12 cellular contexts compared by ENCODE assay signal in the genomic region with DNA sequence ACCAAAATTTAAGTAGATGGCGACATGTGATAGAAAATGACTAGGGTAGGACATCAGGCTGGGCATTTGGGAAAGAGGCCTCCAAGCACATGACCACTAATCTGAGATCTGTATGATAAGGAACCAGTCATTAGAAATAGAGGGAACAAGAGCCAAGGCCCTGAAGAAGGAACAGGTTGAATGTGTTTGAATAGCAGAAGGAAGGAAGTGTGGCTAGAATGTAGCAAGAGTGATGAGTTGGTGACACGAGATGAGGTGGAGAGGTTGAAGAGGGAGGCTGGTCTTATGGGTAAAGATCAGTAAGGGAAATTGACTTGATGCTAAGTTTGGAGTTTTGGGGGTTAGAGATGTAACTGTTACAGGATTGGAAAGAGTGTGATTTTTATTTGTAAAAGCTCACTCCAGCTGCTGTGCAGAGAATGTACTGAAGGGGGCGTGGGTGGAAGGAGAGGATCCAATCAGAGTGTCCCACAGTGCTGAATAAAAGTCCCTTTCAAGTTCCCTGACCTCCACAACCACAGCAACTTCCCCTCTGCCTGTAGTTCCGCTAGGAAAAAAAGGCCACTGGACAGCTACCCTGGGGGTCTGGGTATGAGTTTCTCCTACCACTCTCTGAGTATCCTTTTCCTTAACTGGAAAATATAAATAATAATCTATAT.
A peak's percentile ranks its signal among the peaks of the same experiment; 100 is the strongest.
DNase-seq lines count a peak whose midpoint lies in the region; ATAC-seq, FAIRE-seq and TF ChIP-seq lines count a peak whose summit lies in the region.
"Had no signal": no experiment of that assay in that cellular context is flagged by ENCODE, and none has a peak within 500 bp of the region (broad histone marks: within the 10 kb centered on the region; RNA-seq: fewer than 3 reads in every experiment).

No MANE protein-coding gene starts in this region.

- no peak overlapping the region for H2BK120ac ChIP-seq in H9 (ENCODE audit: low read depth, low read length, poor library complexity, severe bottlenecking)

- peaks cover 0 to 4% (median 3%) of the 10 kb centered on the region in 3 experiments; a peak in 2 of 7 replicates for H3K36me3 Mint-ChIP-seq in H9 (ENCODE audit: insufficient read depth in 1 of 3, low read depth in 3 of 3)
- H3K36me3 Mint-ChIP-seq in activated T-cell treated with anti-CD3 and anti-CD28 coated beads, Interleukin-2, amount 50 U/mL, for 4 hours (ENCODE audit: insufficient read depth): no peaks in the 10 kb centered on the region

- no peak overlapping the region for H2BK20ac ChIP-seq in H9 (ENCODE audit: low read depth, low read length, poor library complexity, severe bottlenecking)

- H3K9me3 Mint-ChIP-seq in H9: peaks cover 4% of the 10 kb centered on the region in 2 experiments; a peak in 3 of 5 replicates
- H3K9me3 Mint-ChIP-seq in activated T-cell treated with anti-CD3 and anti-CD28 coated beads, Interleukin-2, amount 50 U/mL, for 4 hours: peaks cover 4% of the 10 kb centered on the region

- peak; percentile 65 for TF ChIP-seq CTCF in H9 (conservative IDR thresholded peaks at IDR 0.05)
- peak; percentile 38 for TF ChIP-seq CTCF in Panc1 (IDR thresholded peaks at IDR 0.05)
- TF ChIP-seq CTCF in keratinocyte (optimal IDR thresholded peaks at IDR 0.05 in 1 of 3, IDR thresholded peaks at IDR 0.05 in 1 of 3, conservative IDR thresholded peaks at IDR 0.05 in 1 of 3; ENCODE audit: extremely low read depth in 1 of 3, insufficient read depth in 2 of 3, low read length in 3 of 3): peak in 2 of 3 experiments; percentile 12 to 40
- TF ChIP-seq CTCF in colonic mucosa (IDR thresholded peaks at IDR 0.05): no peak
- no peak for TF ChIP-seq CTCF in omental fat pad (IDR thresholded peaks at IDR 0.05)

- no TSS peak for BruUV-seq in Panc1 (replicated peaks; lab: Mats Ljungman, UMichigan)

- H3K4me3 ChIP-seq in Panc1 (ENCODE audit: low read depth in 2 of 2, low read length in 2 of 2) (no peak overlapping the region), keratinocyte (ENCODE audit: control insufficient read depth in 2 of 3, extremely low read depth in 1 of 3, insufficient read depth in 2 of 3, low read depth in 1 of 3, low read length in 3 of 3) (no peak overlapping the region), colonic mucosa (no peak overlapping the region)
- H3K4me3 ChIP-seq: esophagus muscularis mucosa, SJSA1 had no signal

- CTCF ChIA-PET in Panc1 (lab: Charles Lee): no interaction called here

- H4K5ac ChIP-seq in H9 (ENCODE audit: insufficient read length, low read depth, low read length): no peak overlapping the region

- H2BK5ac ChIP-seq in H9 (ENCODE audit: insufficient read length, low read length): no peak overlapping the region

- H3K4me1 ChIP-seq in H9 (ENCODE audit: insufficient read depth, low read length) (no peaks in the 10 kb centered on the region; the same call in none of the 2 replicates), Panc1 (ENCODE audit: control insufficient read depth, insufficient read depth, low read length) (no peaks in the 10 kb centered on the region), keratinocyte (ENCODE audit: control insufficient read depth, extremely low read depth, insufficient read depth, low read length) (no peaks in the 10 kb centered on the region), colonic mucosa (no peaks in the 10 kb centered on the region)

- ATAC-seq in Panc1 (no peak), omental fat pad (ENCODE audit: low FRiP score) (no peak)
- ATAC-seq in activated T-cell treated with anti-CD3 and anti-CD28 coated beads, Interleukin-2, amount 50 U/mL, for 4 hours: no peak

- H3K14ac ChIP-seq in H9 (ENCODE audit: insufficient read depth, low read length): no peak overlapping the region

- peaks cover 48% of the 10 kb centered on the region for H3K27me3 Mint-ChIP-seq in H9 (ENCODE audit: low read depth)
- H3K27me3 Mint-ChIP-seq in activated T-cell treated with anti-CD3 and anti-CD28 coated beads, Interleukin-2, amount 50 U/mL, for 4 hours (ENCODE audit: low read depth): peaks cover 38% of the 10 kb centered on the region

- FAIRE-seq in keratinocyte (lab: Jason Lieb, UNC): no peak

- H2AFZ ChIP-seq in H9 (ENCODE audit: low read length) (no peak overlapping the region), keratinocyte (ENCODE audit: control insufficient read depth, low read length) (no peak overlapping the region)

- H3T11ph ChIP-seq in H9 (ENCODE audit: low read length): no peak overlapping the region

- no peak overlapping the region; a peak in 1 of 5 replicates for H3K4me3 Mint-ChIP-seq in H9
- H3K4me3 Mint-ChIP-seq in activated T-cell treated with anti-CD3 and anti-CD28 coated beads, Interleukin-2, amount 50 U/mL, for 4 hours: no peak overlapping the region

- H3K4me1 Mint-ChIP-seq in H9: peaks cover 29 to 34% of the 10 kb centered on the region in 2 experiments
- peaks cover 6% of the 10 kb centered on the region for H3K4me1 Mint-ChIP-seq in activated T-cell treated with anti-CD3 and anti-CD28 coated beads, Interleukin-2, amount 50 U/mL, for 4 hours (ENCODE audit: low read depth)

- no peak overlapping the region for H2AK5ac ChIP-seq in H9 (ENCODE audit: insufficient read length, low read length)

- H3K9ac ChIP-seq in H9 (ENCODE audit: extremely low read depth, insufficient read length, low read length) (no peak overlapping the region), keratinocyte (ENCODE audit: control insufficient read depth, extremely low read depth, insufficient read depth, low read length) (no peak overlapping the region), colonic mucosa (ENCODE audit: low read depth in 2 of 2, low read length in 2 of 2) (no peak overlapping the region)

- no peaks in the 10 kb centered on the region for H3K79me1 ChIP-seq in H9 (ENCODE audit: insufficient read depth, low read depth, low read length, poor library complexity, severe bottlenecking)

- H4K20me1 ChIP-seq in H9 (ENCODE audit: control insufficient read depth, insufficient read depth, insufficient read length) (no peaks in the 10 kb centered on the region), keratinocyte (ENCODE audit: control insufficient read depth, extremely low read depth, insufficient read depth, low read length) (no peaks in the 10 kb centered on the region)

- no peak overlapping the region for H3K23ac ChIP-seq in H9 (ENCODE audit: insufficient read length, low read depth, low read length)

- WGBS in H9 (ENCODE audit: extremely low coverage, insufficient read length, low lambda C conversion rate): no CpG with 5 or more reads among the region's 4 CpGs

- H2BK12ac ChIP-seq in H9 (ENCODE audit: insufficient read length, low read depth, low read length): no peak overlapping the region

- POLR2A ChIA-PET in Panc1 (lab: Charles Lee): no interaction called here

- no peaks in the 10 kb centered on the region for H3K79me2 ChIP-seq in H9 (ENCODE audit: insufficient read depth, low read length)
- H3K79me2 ChIP-seq in keratinocyte (ENCODE audit: control insufficient read depth, insufficient read depth, low read length): no peaks in the 10 kb centered on the region

- H3K23me2 ChIP-seq in H9 (ENCODE audit: insufficient read length, low read depth, low read length, poor library complexity, severe bottlenecking): peaks cover 16% of the 10 kb centered on the region

- H3K9me1 ChIP-seq in keratinocyte (ENCODE audit: control insufficient read depth, extremely low read depth, insufficient read depth, low read length): no peaks in the 10 kb centered on the region

- no peak overlapping the region for H3K4me2 ChIP-seq in H9 (ENCODE audit: insufficient read depth, insufficient read length, low read length)
- H3K4me2 ChIP-seq in keratinocyte (ENCODE audit: control insufficient read depth, extremely low read depth, insufficient read depth, low read depth, low read length): no peak overlapping the region

- H3K27ac Mint-ChIP-seq in H9: no peak overlapping the region

- H3K27ac ChIP-seq in H9 (ENCODE audit: insufficient read length, low read depth, low read length) (no peak overlapping the region), Panc1 (ENCODE audit: low read length) (no peak overlapping the region), keratinocyte (ENCODE audit: control insufficient read depth, insufficient read depth, low read length) (no peak overlapping the region), colonic mucosa (no peak overlapping the region)
- H3K27ac ChIP-seq: esophagus muscularis mucosa, SJSA1 had no signal

- peak; percentile 32 for DNase-seq in D341Med (ENCODE audit: low spot score)
- DNase-seq in H9: peak; percentile 51
- DNase-seq in Panc1 (ENCODE audit: low read depth, low spot score): no peak
- no peak for DNase-seq in keratinocyte (ENCODE audit: low read depth, low spot score)
- no peak for DNase-seq in colonic mucosa
- DNase-seq in T-helper 1 cell: no peak
- DNase-seq in activated T-cell treated with anti-CD3 and anti-CD28 coated beads, Interleukin-2, amount 50 U/mL, for 4 hours: no peak
- DNase-seq in omental fat pad (ENCODE audit: low spot score): no peak
- DNase-seq: activated effector memory CD4-positive, alpha-beta T cell treated with Interleukin-2 at 50 U/mL for 16 hours; occipital lobe had no signal

- H3K27me3 ChIP-seq in H9 (ENCODE audit: insufficient read depth, low read length) (peaks cover 16% of the 10 kb centered on the region), Panc1 (ENCODE audit: control insufficient read depth, insufficient read depth, low read length) (peaks cover 13% of the 10 kb centered on the region), keratinocyte (ENCODE audit: control insufficient read depth, extremely low read depth, insufficient read depth, low read length) (peaks cover 38% of the 10 kb centered on the region), colonic mucosa (peaks cover 14% of the 10 kb centered on the region)

- no peak overlapping the region for H3K18ac ChIP-seq in H9 (ENCODE audit: insufficient read length, low read depth, low read length)

- in situ Hi-C loops in Panc1 (cut with HindIII; ENCODE audit: low pct_unique_long_range_greater_than_20kb, low sequenced_read_pairs): no loop called here

- no peak overlapping the region for H3K56ac ChIP-seq in H9 (ENCODE audit: insufficient read length, low read depth, low read length)

- H4K8ac ChIP-seq in H9 (replicated peaks; ENCODE audit: insufficient read length, low read depth, low read length): no peak overlapping the region

- no peaks in the 10 kb centered on the region for H3K36me3 ChIP-seq in Panc1 (ENCODE audit: control insufficient read depth, insufficient read depth, low read length)
- H3K36me3 ChIP-seq in keratinocyte (ENCODE audit: control insufficient read depth in 2 of 2, extremely low read depth in 1 of 2, insufficient read depth in 2 of 2, low read length in 2 of 2): no peaks in the 10 kb centered on the region
- H3K36me3 ChIP-seq in colonic mucosa: no peaks in the 10 kb centered on the region
- H3K36me3 ChIP-seq: esophagus muscularis mucosa, SJSA1 had no signal

- no peak overlapping the region for H2BK15ac ChIP-seq in H9 (ENCODE audit: low read depth, low read length)

- intact Hi-C loops in Panc1 (cut with micrococcal nuclease; ENCODE audit: unreplicated experiment) (no loop called here), colonic mucosa (cut with DNase I) (no loop called here)

- H3K9me3 ChIP-seq in H9 (ENCODE audit: control insufficient read depth, low read depth, low read length) (no peaks in the 10 kb centered on the region), Panc1 (ENCODE audit: control insufficient read depth, insufficient read depth, low read depth, low read length) (no peaks in the 10 kb centered on the region), keratinocyte (ENCODE audit: control insufficient read depth, low read depth, low read length) (no peaks in the 10 kb centered on the region), colonic mucosa (no peaks in the 10 kb centered on the region)
- H3K9me3 ChIP-seq: esophagus muscularis mucosa, SJSA1 had no signal

- no peak overlapping the region for H3K4ac ChIP-seq in H9 (ENCODE audit: low read depth, low read length)

- dilution Hi-C loops in keratinocyte (cut with MboI; ENCODE audit: extremely low pct_ligation_motif_present, low sequenced_read_pairs): no loop called here

- no peak overlapping the region for H4K91ac ChIP-seq in H9 (ENCODE audit: insufficient read length, low read depth, low read length)

Comparison
In these comparisons a context has a peak if more than half of its experiments do, and no peak if none do; other contexts are left out.
1. DNase-seq: peak in D341Med (single experiment) and H9 (single experiment); none in Panc1 (single experiment), keratinocyte (single experiment), colonic mucosa (single experiment), T-helper 1 cell (0 of 5), activated T-cell treated with anti-CD3 and anti-CD28 coated beads, Interleukin-2, amount 50 U/mL, for 4 hours (single experiment) and omental fat pad (single experiment).
2. CTCF ChIP-seq: peak in H9 (single experiment), Panc1 (single experiment) and keratinocyte (2 of 3); none in colonic mucosa (single experiment) and omental fat pad (0 of 3).